16 cellular contexts compared by ENCODE assay signal in genomic region chr10:11320809-11321520, GRCh38.
DNase-seq lines count a peak whose midpoint lies in the region; ATAC-seq and TF ChIP-seq lines count a peak whose summit lies in the region.
"Had no signal": no experiment of that assay in that cellular context is flagged by ENCODE, and none has a peak within 500 bp of the region (broad histone marks: within the 10 kb centered on the region; RNA-seq: fewer than 3 reads in every experiment).

No MANE protein-coding gene starts in this region.

- no peak for TF ChIP-seq CTCF in HFFc6 (IDR thresholded peaks at IDR 0.05)

- H3K9me3 Mint-ChIP-seq in activated CD4-positive, alpha-beta T cell treated with anti-CD3 and anti-CD28 coated beads, Interleukin-2, amount 10 ng/mL, durations not matched to agents 24 days and 14 days = no peaks in the 10 kb centered on the region
- H3K9me3 Mint-ChIP-seq in HFFc6 = peaks cover 2% of the 10 kb centered on the region
- no peaks in the 10 kb centered on the region for H3K9me3 Mint-ChIP-seq in activated naive CD8-positive, alpha-beta T cell treated with anti-CD3 and anti-CD28 coated beads for 36 hours
- no peaks in the 10 kb centered on the region for H3K9me3 Mint-ChIP-seq in natural killer cell treated with Interleukin-12 subunit alpha and Interleukin-12 subunit beta and Interleukin-15 and Interleukin-18, amount 100 ng/mL, for 72 hours

- H3K27me3 Mint-ChIP-seq in activated CD4-positive, alpha-beta T cell treated with anti-CD3 and anti-CD28 coated beads, Interleukin-2, amount 10 ng/mL, durations not matched to agents 24 days and 14 days = no peaks in the 10 kb centered on the region
- peaks cover 4% of the 10 kb centered on the region for H3K27me3 Mint-ChIP-seq in HFFc6 (ENCODE audit: insufficient read depth)
- H3K27me3 Mint-ChIP-seq in activated naive CD8-positive, alpha-beta T cell treated with anti-CD3 and anti-CD28 coated beads for 36 hours = no peaks in the 10 kb centered on the region
- no peaks in the 10 kb centered on the region for H3K27me3 Mint-ChIP-seq in natural killer cell treated with Interleukin-12 subunit alpha and Interleukin-12 subunit beta and Interleukin-15 and Interleukin-18, amount 100 ng/mL, for 72 hours

- H3K27ac Mint-ChIP-seq in activated CD4-positive, alpha-beta T cell treated with anti-CD3 and anti-CD28 coated beads, Interleukin-2, amount 10 ng/mL, durations not matched to agents 24 days and 14 days = peak overlapping the region; percentile 77
- no peak overlapping the region for H3K27ac Mint-ChIP-seq in HFFc6
- peak overlapping the region; percentile 81 for H3K27ac Mint-ChIP-seq in activated naive CD8-positive, alpha-beta T cell treated with anti-CD3 and anti-CD28 coated beads for 36 hours
- H3K27ac Mint-ChIP-seq in natural killer cell treated with Interleukin-12 subunit alpha and Interleukin-12 subunit beta and Interleukin-15 and Interleukin-18, amount 100 ng/mL, for 72 hours = peak overlapping the region; percentile 76 to 87

- intact Hi-C loops in activated CD4-positive, alpha-beta T cell treated with anti-CD3 and anti-CD28 coated beads, Interleukin-2, amount 10 ng/mL, durations not matched to agents 24 days and 14 days (cut with micrococcal nuclease) = no loop called here

- DNase-seq in activated CD4-positive, alpha-beta T cell treated with anti-CD3 and anti-CD28 coated beads, Interleukin-2, amount 10 ng/mL, durations not matched to agents 24 days and 14 days = no peak
- DNase-seq in activated CD4-positive, alpha-beta T cell treated with anti-CD3 and anti-CD28 coated beads for 48 hours = no peak
- DNase-seq in HFFc6 (no peak), SK-N-DZ (ENCODE audit: low spot score) (no peak)
- no peak for DNase-seq in activated naive CD8-positive, alpha-beta T cell treated with anti-CD3 and anti-CD28 coated beads for 36 hours
- no peak for DNase-seq in natural killer cell treated with Interleukin-12 subunit alpha and Interleukin-12 subunit beta and Interleukin-15 and Interleukin-18, amount 100 ng/mL, for 72 hours (ENCODE audit: low spot score)
- DNase-seq in stimulated activated CD4-positive, alpha-beta T cell treated with anti-CD3 and anti-CD28 coated beads, Interleukin-15, amount 100 ng/mL, for 24 hours = no peak
- DNase-seq: BE2C; DMS 273 treated with DMSO at 0.1 percent for 48 hours; erythroblast; GDM1; NCI-H1105 treated with DMSO at 0.1 percent for 48 hours; NCI-H526 treated with DMSO at 0.1 percent for 48 hours; Right ventricle myocardium superior; stimulated activated CD4-positive, alpha-beta T cell treated with anti-CD3 and anti-CD28 coated beads, Interleukin-4, amount 100 ng/mL, for 4 hours had no signal

- H3K4me3 Mint-ChIP-seq in activated CD4-positive, alpha-beta T cell treated with anti-CD3 and anti-CD28 coated beads, Interleukin-2, amount 10 ng/mL, durations not matched to agents 24 days and 14 days = no peak overlapping the region
- H3K4me3 Mint-ChIP-seq in HFFc6 = peak overlapping the region; percentile 4; the same call in 1 of the 2 replicates
- peak overlapping the region; percentile 0 for H3K4me3 Mint-ChIP-seq in activated naive CD8-positive, alpha-beta T cell treated with anti-CD3 and anti-CD28 coated beads for 36 hours
- H3K4me3 Mint-ChIP-seq in natural killer cell treated with Interleukin-12 subunit alpha and Interleukin-12 subunit beta and Interleukin-15 and Interleukin-18, amount 100 ng/mL, for 72 hours = peak overlapping the region; percentile 81

- H3K36me3 Mint-ChIP-seq in activated CD4-positive, alpha-beta T cell treated with anti-CD3 and anti-CD28 coated beads, Interleukin-2, amount 10 ng/mL, durations not matched to agents 24 days and 14 days (ENCODE audit: low read depth) = peaks cover 87% of the 10 kb centered on the region
- peaks cover 4% of the 10 kb centered on the region; the same call in 1 of the 2 replicates for H3K36me3 Mint-ChIP-seq in HFFc6 (ENCODE audit: low read depth)
- peaks cover 84% of the 10 kb centered on the region for H3K36me3 Mint-ChIP-seq in activated naive CD8-positive, alpha-beta T cell treated with anti-CD3 and anti-CD28 coated beads for 36 hours
- H3K36me3 Mint-ChIP-seq in natural killer cell treated with Interleukin-12 subunit alpha and Interleukin-12 subunit beta and Interleukin-15 and Interleukin-18, amount 100 ng/mL, for 72 hours = peaks cover 74% of the 10 kb centered on the region

- ATAC-seq in natural killer cell treated with Interleukin-12 subunit alpha and Interleukin-12 subunit beta and Interleukin-15 and Interleukin-18, amount 100 ng/mL, for 72 hours = peak; percentile 32 to 66
- ATAC-seq in GM18520 (IDR thresholded peaks at IDR 0.05; ENCODE audit: unreplicated experiment) = no peak

- H3K4me1 Mint-ChIP-seq in activated CD4-positive, alpha-beta T cell treated with anti-CD3 and anti-CD28 coated beads, Interleukin-2, amount 10 ng/mL, durations not matched to agents 24 days and 14 days = peaks cover 36% of the 10 kb centered on the region
- peaks cover 8% of the 10 kb centered on the region for H3K4me1 Mint-ChIP-seq in HFFc6 (ENCODE audit: low read depth)
- H3K4me1 Mint-ChIP-seq in activated naive CD8-positive, alpha-beta T cell treated with anti-CD3 and anti-CD28 coated beads for 36 hours = peaks cover 75% of the 10 kb centered on the region
- H3K4me1 Mint-ChIP-seq in natural killer cell treated with Interleukin-12 subunit alpha and Interleukin-12 subunit beta and Interleukin-15 and Interleukin-18, amount 100 ng/mL, for 72 hours (ENCODE audit: low read depth in 2 of 2) = peaks cover 66 to 73% of the 10 kb centered on the region in 2 donors
